Comparison of ENCODE assay signal across 9 cellular contexts in the genomic region with DNA sequence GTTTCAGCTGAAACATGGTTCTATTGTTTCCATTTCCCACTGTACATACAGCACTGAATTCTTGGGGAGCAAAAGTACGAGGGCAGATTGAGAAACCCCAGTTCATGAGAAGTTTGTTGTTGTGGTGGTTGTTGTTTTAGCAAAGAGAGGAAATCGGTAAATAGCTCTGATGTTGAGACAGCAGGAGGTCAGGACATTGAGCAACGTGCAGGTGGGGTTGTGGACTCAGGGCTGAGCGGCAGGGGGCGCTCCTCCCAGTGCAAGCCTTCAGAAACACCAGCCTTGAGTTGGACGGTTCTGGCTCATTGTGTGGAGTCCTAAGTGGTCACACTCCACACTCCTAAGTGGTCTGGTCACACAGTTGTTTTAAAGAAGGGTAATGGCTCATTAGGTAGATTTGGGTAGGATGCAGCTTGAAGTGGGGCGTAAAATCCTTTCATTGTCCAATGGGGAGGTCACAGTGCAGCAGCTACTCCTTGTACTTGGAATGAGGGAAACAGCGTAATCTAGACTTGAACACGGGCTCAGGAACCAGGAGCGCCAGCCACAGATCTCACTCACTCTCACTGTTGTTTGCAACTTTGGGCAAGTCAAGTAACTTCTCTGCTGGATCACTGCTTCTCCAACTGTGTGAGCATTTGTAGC. TPM values are rescaled to one million over a fixed set of nuclear protein-coding genes. Genes with fewer than 3 reads are reported as not detected.
DNase-seq lines count a peak whose midpoint lies in the region; ATAC-seq, FAIRE-seq and TF ChIP-seq lines count a peak whose summit lies in the region.
"Had no signal": no experiment of that assay in that cellular context is flagged by ENCODE, and none has a peak within 500 bp of the region (broad histone marks: within the 10 kb centered on the region; RNA-seq: fewer than 3 reads in every experiment).

No MANE protein-coding gene starts in this region.

- in situ Hi-C loops in HepG2 (cut with HindIII; ENCODE audit: extremely low pct_ligation_motif_present, low pct_unique_long_range_greater_than_20kb): no loop called here

- H3K9ac ChIP-seq in adipocyte (ENCODE audit: low read length): no peak overlapping the region
- no peak overlapping the region for H3K9ac ChIP-seq in HepG2 (ENCODE audit: insufficient read depth, low read depth, low read length)

- TF ChIP-seq CTCF in GM12875 (IDR thresholded peaks at IDR 0.05; ENCODE audit: borderline replicate concordance, insufficient read depth, low read depth, low read length): peak; percentile 85
- TF ChIP-seq CTCF in HepG2 (CRISPR knock-in tag; IDR thresholded peaks at IDR 0.05): peak; percentile 87
- no peak for TF ChIP-seq CTCF in vagina (IDR thresholded peaks at IDR 0.05)

- DNase-seq in MV-4-11 (lab: John Stamatoyannopoulos, UW) (peak; percentile 50), adipocyte (ENCODE audit: low read depth) (peak; percentile 27), HepG2 (ENCODE audit: low spot score) (peak; percentile 33), vagina (ENCODE audit: extremely low spot score in 2 of 2) (no peak), DMS153 (lab: John Stamatoyannopoulos, UW) (no peak)

- H3K4me3 ChIP-seq in GM12875 (ENCODE audit: low read depth, low read length) (no peak overlapping the region), adipocyte (ENCODE audit: low read length) (no peak overlapping the region), HepG2 (replicated peaks in 1 of 3; ENCODE audit: insufficient read depth in 1 of 3, low read depth in 2 of 3, low read length in 3 of 3) (peak overlapping the region in 1 of 3 experiments; percentile 9; a peak in 1 of 6 replicates), vagina (no peak overlapping the region)
- H3K4me3 ChIP-seq: SJSA1 had no signal

- peak overlapping the region; percentile 59 for H3K4me2 ChIP-seq in HepG2 (ENCODE audit: low read depth, low read length)

- no peak for TF ChIP-seq EP300 in HepG2 (IDR thresholded peaks at IDR 0.05; ENCODE audit: low read depth in 2 of 2, low read length in 2 of 2)
- no peak for TF ChIP-seq EP300 in HepG2 (CRISPR knock-in tag; IDR thresholded peaks at IDR 0.05; ENCODE audit: borderline replicate concordance)

- WGBS in HepG2 (ENCODE audit: low lambda C conversion rate): 23% methylated on average over 10 of the region's 10 CpGs

- H3K36me3 ChIP-seq in adipocyte (ENCODE audit: control insufficient read depth, insufficient read depth, low read length, severe bottlenecking) (no peaks in the 10 kb centered on the region), HepG2 (replicated peaks in 1 of 2; ENCODE audit: control insufficient read depth in 1 of 2, insufficient read depth in 2 of 2, low read length in 2 of 2) (no peaks in the 10 kb centered on the region), vagina (no peaks in the 10 kb centered on the region)
- H3K36me3 ChIP-seq: SJSA1 had no signal

- no peaks in the 10 kb centered on the region for H4K20me1 ChIP-seq in HepG2 (ENCODE audit: insufficient read depth, low read length)

- FAIRE-seq in HepG2 (lab: Jason Lieb, UNC): peak; percentile 39

- intact Hi-C loops in HepG2 (cut with micrococcal nuclease; ENCODE audit: unreplicated experiment): no loop called here
- intact Hi-C loops in vagina (cut with DNase I): no loop called here

- H3K4me1 ChIP-seq in adipocyte (ENCODE audit: control insufficient read depth, insufficient read depth, low read length) (no peaks in the 10 kb centered on the region), HepG2 (ENCODE audit: insufficient read depth, low read length) (peaks cover 15% of the 10 kb centered on the region), vagina (no peaks in the 10 kb centered on the region)
- H3K4me1 ChIP-seq: SJSA1 had no signal

- peak overlapping the region; percentile 73 for H2AFZ ChIP-seq in HepG2 (ENCODE audit: low read length)

- POLR2A ChIA-PET in HepG2 (lab: Yijun Ruan, JAX): interaction anchor here (1.0 to 1.5 kb wide), 2 partner anchors 11 to 14 kb away, joined by 4 to 16 read pairs; no protein-coding TSS in a partner anchor

- TF ChIP-seq RAD21 in HepG2 (CRISPR knock-in tag; IDR thresholded peaks at IDR 0.05): 0 out of 2 replicates have a peak, but pooled peaks have one; percentile 16

- peak; percentile 90 for ATAC-seq in HepG2
- ATAC-seq in GM21529 (IDR thresholded peaks at IDR 0.05; ENCODE audit: unreplicated experiment): no peak
- no peak for ATAC-seq in HG02763 (IDR thresholded peaks at IDR 0.05; ENCODE audit: unreplicated experiment)

- H3K79me2 ChIP-seq in HepG2 (ENCODE audit: insufficient read depth, low read length): no peaks in the 10 kb centered on the region

- H3K27me3 ChIP-seq in adipocyte (replicated peaks; ENCODE audit: control insufficient read depth, insufficient read depth, low read length) (peaks cover 54% of the 10 kb centered on the region), HepG2 (ENCODE audit: control insufficient read depth in 1 of 2, insufficient read depth in 2 of 2, low read length in 2 of 2) (peaks cover 1 to 22% of the 10 kb centered on the region in 2 experiments; a peak in 4 of 5 replicates), vagina (no peaks in the 10 kb centered on the region)

- no peaks in the 10 kb centered on the region for H3K9me3 ChIP-seq in adipocyte (ENCODE audit: control insufficient read depth, low read length)
- H3K9me3 ChIP-seq in HepG2 (ENCODE audit: low read length): no peaks in the 10 kb centered on the region
- H3K9me3 ChIP-seq in vagina: no peaks in the 10 kb centered on the region
- H3K9me3 ChIP-seq: SJSA1 had no signal

- TF ChIP-seq POLR2A in HepG2 (IDR thresholded peaks at IDR 0.05; ENCODE audit: insufficient read depth in 1 of 2, low read depth in 2 of 2, low read length in 2 of 2) (no peak), vagina (IDR thresholded peaks at IDR 0.05) (no peak)

- CTCF ChIA-PET in HepG2 (lab: Yijun Ruan, JAX; ENCODE audit: low intra/inter-chr PET ratio, low total read pairs): no interaction called here

- H3K27ac ChIP-seq in HepG2 (ENCODE audit: extremely low read length, insufficient read depth, low read length) (no peak overlapping the region), vagina (no peak overlapping the region)
- H3K27ac ChIP-seq: SJSA1 had no signal

- no TSS peak for BruUV-seq in HepG2 (replicated peaks; lab: Mats Ljungman, UMichigan)

TF ChIP-seq in HepG2, 621 proteins besides CTCF, POLR2A, EP300 and RAD21 (continues in another document):
- TF ChIP-seq ZNF674 (CRISPR knock-in tag; IDR thresholded peaks at IDR 0.05; ENCODE audit: low read depth) (no peak), ZBTB20 (CRISPR knock-in tag; IDR thresholded peaks at IDR 0.05; ENCODE audit: borderline replicate concordance, low read depth) (no peak), TSC22D2 (CRISPR knock-in tag; IDR thresholded peaks at IDR 0.05; ENCODE audit: borderline replicate concordance) (no peak), ARID2 (CRISPR knock-in tag; IDR thresholded peaks at IDR 0.05; ENCODE audit: borderline replicate concordance) (no peak), ESRRA (CRISPR knock-in tag; IDR thresholded peaks at IDR 0.05; ENCODE audit: low read depth) (no peak), ZFP36L1 (CRISPR knock-in tag; IDR thresholded peaks at IDR 0.05) (no peak), ZBTB37 (CRISPR knock-in tag; IDR thresholded peaks at IDR 0.05) (no peak), NR2C2 (CRISPR knock-in tag; IDR thresholded peaks at IDR 0.05; ENCODE audit: borderline replicate concordance) (peak; percentile 39; the same call in 1 of the 2 replicates), ZBTB3 (CRISPR knock-in tag; IDR thresholded peaks at IDR 0.05; ENCODE audit: borderline replicate concordance, low read depth) (no peak), ELF3 (CRISPR knock-in tag; IDR thresholded peaks at IDR 0.05) (no peak), RBM22 (optimal IDR thresholded peaks at IDR 0.05; ENCODE audit: low read length) (no peak), GZF1 (CRISPR knock-in tag; IDR thresholded peaks at IDR 0.05) (no peak), ZFP36 (IDR thresholded peaks at IDR 0.05; ENCODE audit: borderline replicate concordance, low read depth, low read length, partially characterized antibody) (no peak)

RNA-seq across cellular contexts. Expression of gene PWP1, which starts 14.5 kb away (rescaled TPM):
- total RNA-seq in HepG2 (2016; rRNA removed; fragmentation: Illumina TruSeq; extraction: Trizol) (70.2 and 123 TPM in 2 replicates), vagina (84.0 TPM)
- 8.8 and 9.3 TPM in 2 replicates for total RNA-seq in HepG2 (2016; cell fraction: cytosol; rRNA removed; fragmentation: Illumina TruSeq; extraction: Trizol; ENCODE audit: low read depth)
- 72.3 and 120 TPM in 2 replicates for total RNA-seq in HepG2 (2016; cell fraction: insoluble cytoplasmic fraction; rRNA removed; fragmentation: Illumina TruSeq; extraction: Trizol)
- total RNA-seq in HepG2 (2016; cell fraction: membrane; rRNA removed; fragmentation: Illumina TruSeq; extraction: Trizol): 19.5 and 24.8 TPM in 2 replicates
- 30.4 and 38.7 TPM in 2 replicates for total RNA-seq in HepG2 (2016; cell fraction: nucleus; rRNA removed; fragmentation: Illumina TruSeq; extraction: Trizol)
- polyA plus RNA-seq in HepG2 (2011; rRNA removed): 41.5 and 65.9 TPM in 2 replicates
- polyA plus RNA-seq in HepG2 (2011; cell fraction: cytosol; rRNA removed): 91.4 and 116 TPM in 2 replicates
- polyA plus RNA-seq in HepG2 (2011; cell fraction: nucleus; rRNA removed): 69.5 and 74.4 TPM in 2 replicates
- 41.8 and 49.2 TPM in 2 replicates for polyA plus RNA-seq in HepG2 (2012)
- 5.8 and 6.8 TPM in 2 replicates for polyA plus RNA-seq in HepG2 (2016; cell fraction: cytosol; fragmentation: Illumina TruSeq; extraction: Trizol; ENCODE audit: low read depth)
- polyA plus RNA-seq in HepG2 (2016; cell fraction: insoluble cytoplasmic fraction; fragmentation: Illumina TruSeq; extraction: Trizol; ENCODE audit: low read depth): 109 and 113 TPM in 2 replicates
- polyA plus RNA-seq in HepG2 (2016; cell fraction: membrane; fragmentation: Illumina TruSeq; extraction: Trizol; ENCODE audit: low read depth): 13.3 and 14.4 TPM in 2 replicates
- 50.1 and 55.0 TPM in 2 replicates for polyA plus RNA-seq in HepG2 (2016; cell fraction: nucleus; fragmentation: Illumina TruSeq; extraction: Trizol; ENCODE audit: insufficient read depth, low read depth)
- 25.9 and 26.0 TPM in 2 replicates for polyA minus RNA-seq in HepG2 (2011; rRNA and poly(A)+ RNA removed; ENCODE audit: low replicate concordance)
- 25.7 and 29.7 TPM in 2 replicates for polyA minus RNA-seq in HepG2 (2011; cell fraction: cytosol; rRNA and poly(A)+ RNA removed)
- polyA minus RNA-seq in HepG2 (2011; cell fraction: nucleus; rRNA and poly(A)+ RNA removed): 43.4 and 44.1 TPM in 2 replicates

Comparison
In these comparisons a context has a peak if more than half of its experiments do, and no peak if none do; other contexts are left out.
1. CTCF ChIP-seq: peak in GM12875 (single experiment) and HepG2 (single experiment); none in vagina (0 of 3).
2. DNase-seq: peak in MV-4-11 (single experiment), adipocyte (single experiment) and HepG2 (single experiment); none in vagina (0 of 2) and DMS153 (single experiment).